ENCODE assay signal across 16 cellular contexts in genomic region chr4:162015090-162015489, GRCh38.
DNase-seq lines count a peak whose midpoint lies in the region; ATAC-seq and TF ChIP-seq lines count a peak whose summit lies in the region.
"Had no signal": no experiment of that assay in that cellular context is flagged by ENCODE, and none has a peak within 500 bp of the region (broad histone marks: within the 10 kb centered on the region; RNA-seq: fewer than 3 reads in every experiment).

No MANE protein-coding gene starts in this region.

- no peak overlapping the region for H3K27ac Mint-ChIP-seq in chondrocyte (ENCODE audit: unreplicated experiment)

- POLR2A ChIA-PET in AG04449 (lab: Yijun Ruan, JAX) = no interaction called here

- H3K27me3 Mint-ChIP-seq in chondrocyte (ENCODE audit: low read depth) = peaks cover 7% of the 10 kb centered on the region

- TF ChIP-seq CTCF in AG04449 (IDR thresholded peaks at IDR 0.05; ENCODE audit: insufficient read depth, low read length, missing control alignments) (no peak), epithelial cell of esophagus (IDR thresholded peaks at IDR 0.05; ENCODE audit: insufficient read depth, low read depth, low read length, missing control alignments) (no peak), chondrocyte (IDR thresholded peaks at IDR 0.05) (no peak)

- DNase-seq in AG04449 (ENCODE audit: low read depth, low spot score) (peak; percentile 45), OCI-M1 (lab: John Stamatoyannopoulos, UW) (peak; percentile 83), epithelial cell of esophagus (ENCODE audit: low read depth) (peak; percentile 6), HK-2 (ENCODE audit: unreplicated experiment) (no peak), GDM1 (lab: John Stamatoyannopoulos, UW) (no peak), chondrocyte (ENCODE audit: low spot score) (no peak)
- no peak for DNase-seq in stimulated activated naive CD8-positive, alpha-beta T cell treated with anti-CD3 and anti-CD28 coated beads, Interleukin-15, Interleukin-2, amounts not matched to agents 100 U/mL and 50 U/mL, for 24 hours
- DNase-seq: activated effector memory CD4-positive, alpha-beta T cell treated with anti-CD3 and anti-CD28 coated beads, Interleukin-2, amount 50 U/mL, for 16 hours; body of pancreas; effector CD8-positive, alpha-beta T cell; NCI-H1092 treated with DMSO at 0.1 percent for 48 hours; NCI-H2171 treated with DMSO at 0.1 percent for 48 hours had no signal

- peak; percentile 72 for ATAC-seq in GM18868 (IDR thresholded peaks at IDR 0.05; ENCODE audit: unreplicated experiment)
- no peak for ATAC-seq in stimulated activated naive CD8-positive, alpha-beta T cell treated with anti-CD3 and anti-CD28 coated beads, Interleukin-15, Interleukin-2, amounts not matched to agents 100 U/mL and 50 U/mL, for 24 hours
- ATAC-seq: body of pancreas, foreskin keratinocyte had no signal

- H3K4me3 Mint-ChIP-seq in chondrocyte (ENCODE audit: unreplicated experiment) = no peak overlapping the region

- H3K4me3 ChIP-seq in AG04449 (ENCODE audit: low read depth, low read length) = no peak overlapping the region
- H3K4me3 ChIP-seq in epithelial cell of esophagus (ENCODE audit: low read length) = no peak overlapping the region
- H3K4me3 ChIP-seq: body of pancreas, SJSA1, skin epidermis had no signal

- no peaks in the 10 kb centered on the region for H3K4me1 Mint-ChIP-seq in chondrocyte (ENCODE audit: low read depth)

- H3K9me3 Mint-ChIP-seq in chondrocyte (ENCODE audit: low read depth) = no peaks in the 10 kb centered on the region

- no peaks in the 10 kb centered on the region for H3K36me3 Mint-ChIP-seq in chondrocyte (ENCODE audit: low read depth)

- CTCF ChIA-PET in AG04449 (lab: Yijun Ruan, JAX) = interaction anchor here (0.6 kb wide), 1 partner anchor 37 kb away, joined by 3 read pairs; no protein-coding TSS in a partner anchor

Comparison
In these comparisons a context has a peak if more than half of its experiments do, and no peak if none do; other contexts are left out.
1. DNase-seq: peak in AG04449 (single experiment), OCI-M1 (single experiment) and epithelial cell of esophagus (single experiment); none in HK-2 (single experiment), GDM1 (single experiment), chondrocyte (single experiment) and stimulated activated naive CD8-positive, alpha-beta T cell treated with anti-CD3 and anti-CD28 coated beads, Interleukin-15, Interleukin-2, amounts not matched to agents 100 U/mL and 50 U/mL, for 24 hours (single experiment).